ENCODE assay signal across 20 cellular contexts in genomic region chr12:65896743-65897142, GRCh38.
A peak's percentile ranks its signal among the peaks of the same experiment; 100 is the strongest.
DNase-seq lines count a peak whose midpoint lies in the region; ATAC-seq and TF ChIP-seq lines count a peak whose summit lies in the region.
"Had no signal": no experiment of that assay in that cellular context is flagged by ENCODE, and none has a peak within 500 bp of the region (broad histone marks: within the 10 kb centered on the region; RNA-seq: fewer than 3 reads in every experiment).

No MANE protein-coding gene starts in this region.

- H4K20me1 ChIP-seq in smooth muscle cell (ENCODE audit: low read depth) = no peaks in the 10 kb centered on the region

- peak overlapping the region; percentile 73 for H3K9ac ChIP-seq in iPS-20b (ENCODE audit: low read depth, low read length)
- peak overlapping the region; percentile 96 for H3K9ac ChIP-seq in smooth muscle cell (ENCODE audit: low read depth)

- in situ Hi-C loops in astrocyte of the spinal cord (cut with HindIII; ENCODE audit: low sequenced_read_pairs) = no loop called here

- H2AFZ ChIP-seq in smooth muscle cell (ENCODE audit: low read depth) = no peak overlapping the region

- peaks cover 96% of the 10 kb centered on the region for H3K4me1 Mint-ChIP-seq in HFFc6 (ENCODE audit: low read depth)
- peaks cover 2% of the 10 kb centered on the region for H3K4me1 Mint-ChIP-seq in activated naive CD8-positive, alpha-beta T cell treated with anti-CD3 and anti-CD28 coated beads for 36 hours
- H3K4me1 Mint-ChIP-seq: B cell had no signal

- H3K4me2 ChIP-seq in smooth muscle cell = peak overlapping the region; percentile 84

- DNase-seq in HFFc6 (no peak), astrocyte of the spinal cord (ENCODE audit: low read depth, low spot score) (peak; percentile 17), smooth muscle cell (lab: John Stamatoyannopoulos, UW; ENCODE audit: unreplicated experiment) (no peak)
- no peak for DNase-seq in activated naive CD8-positive, alpha-beta T cell treated with anti-CD3 and anti-CD28 coated beads for 36 hours
- DNase-seq: activated CD4-positive, alpha-beta T cell treated with anti-CD3 and anti-CD28 coated beads for 48 hours; activated CD8-positive, alpha-beta memory T cell treated with anti-CD3 and anti-CD28 coated beads, Interleukin-2, amount 50 U/mL, for 4 hours; activated gamma-delta T cell; erythroblast; GF-D8; KBM-7; kidney; NCI-H2029 treated with DMSO at 0.1 percent for 48 hours; NCI-H510A treated with DMSO at 0.1 percent for 48 hours; stimulated activated CD4-positive, alpha-beta T cell treated with anti-CD3 and anti-CD28 coated beads, Interleukin-1b, Interleukin-23, amount 100 ng/mL, for 48 hours had no signal

- H3K4me3 Mint-ChIP-seq in HFFc6 = peak overlapping the region; percentile 31
- H3K4me3 Mint-ChIP-seq in activated naive CD8-positive, alpha-beta T cell treated with anti-CD3 and anti-CD28 coated beads for 36 hours = no peak overlapping the region
- H3K4me3 Mint-ChIP-seq: B cell; dendritic cell treated with granulocyte-macrophage colony-stimulating factor and Interleukin-4, amounts not matched to agents 40 ng/mL and 50 ng/mL, for 4 days had no signal

- H3K27me3 ChIP-seq in iPS-20b (ENCODE audit: insufficient read depth, low read length) (no peaks in the 10 kb centered on the region), smooth muscle cell (ENCODE audit: low read depth) (no peaks in the 10 kb centered on the region)

- H3K9me3 Mint-ChIP-seq in HFFc6 = no peaks in the 10 kb centered on the region
- no peaks in the 10 kb centered on the region for H3K9me3 Mint-ChIP-seq in activated naive CD8-positive, alpha-beta T cell treated with anti-CD3 and anti-CD28 coated beads for 36 hours
- H3K9me3 Mint-ChIP-seq: dendritic cell treated with granulocyte-macrophage colony-stimulating factor and Interleukin-4, amounts not matched to agents 40 ng/mL and 50 ng/mL, for 4 days had no signal

- peaks cover 48% of the 10 kb centered on the region for H3K79me2 ChIP-seq in smooth muscle cell (ENCODE audit: low read depth)

- H3K27ac ChIP-seq in iPS-20b (ENCODE audit: low read length) (peak overlapping the region; percentile 64), smooth muscle cell (ENCODE audit: low read depth) (peak overlapping the region; percentile 100)
- H3K27ac ChIP-seq: neutrophil had no signal

- peaks cover 7% of the 10 kb centered on the region for H3K27me3 Mint-ChIP-seq in HFFc6 (ENCODE audit: insufficient read depth)
- H3K27me3 Mint-ChIP-seq in activated naive CD8-positive, alpha-beta T cell treated with anti-CD3 and anti-CD28 coated beads for 36 hours = peaks cover 26% of the 10 kb centered on the region

- ATAC-seq in GM18520 (IDR thresholded peaks at IDR 0.05; ENCODE audit: unreplicated experiment) = no peak
- no peak for ATAC-seq in GM21526 (IDR thresholded peaks at IDR 0.05; ENCODE audit: low FRiP score, unreplicated experiment)

- peaks cover 34% of the 10 kb centered on the region for H3K36me3 Mint-ChIP-seq in HFFc6 (ENCODE audit: low read depth)
- H3K36me3 Mint-ChIP-seq in activated naive CD8-positive, alpha-beta T cell treated with anti-CD3 and anti-CD28 coated beads for 36 hours = no peaks in the 10 kb centered on the region

- H3K4me3 ChIP-seq in astrocyte of the spinal cord (ENCODE audit: low read depth, low read length) (no peak overlapping the region), iPS-20b (ENCODE audit: low read length) (peak overlapping the region; percentile 56), smooth muscle cell (no peak overlapping the region)

- H3K9me3 ChIP-seq in iPS-20b (ENCODE audit: insufficient read depth, low read depth, low read length) (no peaks in the 10 kb centered on the region), smooth muscle cell (replicated peaks; ENCODE audit: low read depth) (no peaks in the 10 kb centered on the region)
- H3K9me3 ChIP-seq: neutrophil had no signal

- peaks cover 53% of the 10 kb centered on the region for H3F3A ChIP-seq in smooth muscle cell (ENCODE audit: low read depth)

- peak overlapping the region; percentile 73 for H3K27ac Mint-ChIP-seq in HFFc6
- no peak overlapping the region for H3K27ac Mint-ChIP-seq in activated naive CD8-positive, alpha-beta T cell treated with anti-CD3 and anti-CD28 coated beads for 36 hours
- H3K27ac Mint-ChIP-seq: B cell; dendritic cell treated with granulocyte-macrophage colony-stimulating factor and Interleukin-4, amounts not matched to agents 40 ng/mL and 50 ng/mL, for 4 days had no signal

- H3K36me3 ChIP-seq in iPS-20b (ENCODE audit: insufficient read depth, low read depth, low read length) (no peaks in the 10 kb centered on the region), smooth muscle cell (ENCODE audit: low read depth) (no peaks in the 10 kb centered on the region)
- H3K36me3 ChIP-seq: neutrophil had no signal

- 12% methylated on average over 2 of the region's 2 CpGs for WGBS in smooth muscle cell (ENCODE audit: low lambda C conversion rate)

- TF ChIP-seq CTCF in HFFc6 (IDR thresholded peaks at IDR 0.05) (no peak), astrocyte of the spinal cord (IDR thresholded peaks at IDR 0.05; ENCODE audit: low read depth, low read length) (no peak), smooth muscle cell (IDR thresholded peaks at IDR 0.05; ENCODE audit: borderline replicate concordance, insufficient read depth, poor library complexity, severe bottlenecking) (no peak)

- H3K4me1 ChIP-seq in iPS-20b (ENCODE audit: insufficient read depth, low read length) = peaks cover 74% of the 10 kb centered on the region
- peaks cover 83% of the 10 kb centered on the region for H3K4me1 ChIP-seq in smooth muscle cell (ENCODE audit: low read depth)
